In genomic region chr5:101679816-101680215, GRCh38 we compare ENCODE assay signal across 18 cellular contexts.
DNase-seq lines count a peak whose midpoint lies in the region; ATAC-seq, FAIRE-seq and TF ChIP-seq lines count a peak whose summit lies in the region.
"Had no signal": no experiment of that assay in that cellular context is flagged by ENCODE, and none has a peak within 500 bp of the region (broad histone marks: within the 10 kb centered on the region; RNA-seq: fewer than 3 reads in every experiment).

No MANE protein-coding gene starts in this region.

- no peak overlapping the region for H2BK15ac ChIP-seq in mesenchymal stem cell (ENCODE audit: low read depth, poor library complexity, severe bottlenecking)

- peaks cover 3% of the 10 kb centered on the region for H3K4me1 ChIP-seq in astrocyte (ENCODE audit: insufficient read depth, low read length)
- peaks cover 2% of the 10 kb centered on the region for H3K4me1 ChIP-seq in mesenchymal stem cell (ENCODE audit: control insufficient read depth, insufficient read depth, low read depth, low read length)
- H3K4me1 ChIP-seq: gastroesophageal sphincter, right atrium auricular region had no signal

- DNase-seq in EH (ENCODE audit: low read depth) (peak; percentile 5), NCI-H446 treated with DMSO at 0.1 percent for 48 hours (lab: John Stamatoyannopoulos, UW) (peak; percentile 44), astrocyte (ENCODE audit: low read depth) (peak; percentile 28), mesenchymal stem cell (peak; percentile 1), kidney tubule cell (ENCODE audit: low spot score) (no peak), globus pallidus (ENCODE audit: low spot score) (no peak), NCI-H1105 (lab: John Stamatoyannopoulos, UW) (no peak)
- DNase-seq: activated CD8-positive, alpha-beta T cell treated with anti-CD3 and anti-CD28 coated beads, Interleukin-2, amount 10 ng/mL, durations not matched to agents 7 days and 5 days; anterior cingulate cortex; Calu3; NCI-H1048; thyroid gland; WERI-Rb-1 had no signal

- WGBS in mesenchymal stem cell, result 87% methylated on average over 2 of the region's 2 CpGs

- H3K9ac ChIP-seq in astrocyte (ENCODE audit: low read length) (no peak overlapping the region), mesenchymal stem cell (ENCODE audit: low read length) (no peak overlapping the region)

- ATAC-seq in HG03045 (IDR thresholded peaks at IDR 0.05; ENCODE audit: unreplicated experiment), result no peak
- ATAC-seq: activated CD8-positive, alpha-beta T cell treated with anti-CD3 and anti-CD28 coated beads, Interleukin-2, amount 10 ng/mL, durations not matched to agents 7 days and 5 days; gastroesophageal sphincter had no signal

- H3K79me1 ChIP-seq in mesenchymal stem cell (replicated peaks; ENCODE audit: low read length, poor library complexity, severe bottlenecking), result no peaks in the 10 kb centered on the region

- H3K27me3 ChIP-seq in astrocyte (ENCODE audit: insufficient read depth, low read length) (no peaks in the 10 kb centered on the region), mesenchymal stem cell (ENCODE audit: control insufficient read depth in 1 of 2, insufficient read depth in 1 of 2, low read length in 2 of 2) (no peaks in the 10 kb centered on the region)
- H3K27me3 ChIP-seq: gastroesophageal sphincter, right atrium auricular region, thyroid gland had no signal

- H3K9me3 Mint-ChIP-seq in astrocyte (ENCODE audit: unreplicated experiment), result no peaks in the 10 kb centered on the region
- H3K9me3 Mint-ChIP-seq: neural crest cell had no signal

- no peak overlapping the region for H3K18ac ChIP-seq in mesenchymal stem cell (ENCODE audit: low read depth in 1 of 2, low read length in 2 of 2)

- H3K14ac ChIP-seq in mesenchymal stem cell (ENCODE audit: low read length in 2 of 2), result no peak overlapping the region

- no peak overlapping the region for H2BK12ac ChIP-seq in mesenchymal stem cell (ENCODE audit: low read length in 2 of 2)

- FAIRE-seq in astrocyte (lab: Jason Lieb, UNC), result no peak
- FAIRE-seq: GM18507 had no signal

- no peak overlapping the region for H3K4ac ChIP-seq in mesenchymal stem cell (ENCODE audit: low read depth in 1 of 2, low read length in 2 of 2)

- no peak overlapping the region for H2AFZ ChIP-seq in astrocyte (ENCODE audit: low read depth, low read length)
- no peak overlapping the region for H2AFZ ChIP-seq in mesenchymal stem cell (ENCODE audit: low read depth, low read length)

- H3K4me3 ChIP-seq in astrocyte (ENCODE audit: insufficient read depth, low read depth, low read length), result no peak overlapping the region
- no peak overlapping the region for H3K4me3 ChIP-seq in mesenchymal stem cell (ENCODE audit: insufficient read depth in 1 of 2, low read depth in 1 of 2, low read length in 2 of 2)
- H3K4me3 ChIP-seq: gastroesophageal sphincter, right atrium auricular region, thyroid gland had no signal

- H3K36me3 ChIP-seq in astrocyte (ENCODE audit: insufficient read depth, low read length) (no peaks in the 10 kb centered on the region), mesenchymal stem cell (ENCODE audit: control insufficient read depth in 1 of 2, insufficient read depth in 2 of 2, low read depth in 1 of 2, low read length in 2 of 2) (no peaks in the 10 kb centered on the region)
- H3K36me3 ChIP-seq: gastroesophageal sphincter, right atrium auricular region, thyroid gland, WERI-Rb-1 had no signal

- H3K23ac ChIP-seq in mesenchymal stem cell (ENCODE audit: low read length in 2 of 2), result no peak overlapping the region

- H4K20me1 ChIP-seq in astrocyte (ENCODE audit: insufficient read depth, low read length), result no peaks in the 10 kb centered on the region

- no peaks in the 10 kb centered on the region for H3K79me2 ChIP-seq in astrocyte (ENCODE audit: insufficient read depth, low read length)

- H3K4me2 ChIP-seq in astrocyte (ENCODE audit: low read length) (no peak overlapping the region), mesenchymal stem cell (ENCODE audit: low read length, poor library complexity, severe bottlenecking) (no peak overlapping the region)

- no peak for TF ChIP-seq CTCF in astrocyte (IDR thresholded peaks at IDR 0.05; ENCODE audit: insufficient read depth, low read depth, low read length)

- H4K8ac ChIP-seq in mesenchymal stem cell (ENCODE audit: low read length), result no peak overlapping the region

- no peak overlapping the region for H2AK5ac ChIP-seq in mesenchymal stem cell (ENCODE audit: low read length, severe bottlenecking)

- H3K27ac ChIP-seq in astrocyte (ENCODE audit: low read depth, low read length) (no peak overlapping the region), mesenchymal stem cell (ENCODE audit: low read length, poor library complexity, severe bottlenecking) (no peak overlapping the region)
- H3K27ac ChIP-seq: gastroesophageal sphincter, right atrium auricular region, thyroid gland, WERI-Rb-1 had no signal

- no peak overlapping the region for H3K4me3 Mint-ChIP-seq in astrocyte (ENCODE audit: unreplicated experiment)
- H3K4me3 Mint-ChIP-seq: activated CD8-positive, alpha-beta T cell treated with anti-CD3 and anti-CD28 coated beads, Interleukin-2, amount 10 ng/mL, durations not matched to agents 7 days and 5 days; neural crest cell had no signal

- H2BK120ac ChIP-seq in mesenchymal stem cell (ENCODE audit: low read depth, low read length), result no peak overlapping the region

- no peak overlapping the region for H4K91ac ChIP-seq in mesenchymal stem cell (ENCODE audit: low read length)

- no peaks in the 10 kb centered on the region for H3K36me3 Mint-ChIP-seq in astrocyte (ENCODE audit: low read depth, unreplicated experiment)

- H2BK5ac ChIP-seq in mesenchymal stem cell (ENCODE audit: low read depth, low read length, poor library complexity, severe bottlenecking), result no peak overlapping the region

- H3K4me1 Mint-ChIP-seq in astrocyte (ENCODE audit: low read depth, unreplicated experiment), result peaks cover 2% of the 10 kb centered on the region
- H3K4me1 Mint-ChIP-seq: neural crest cell had no signal

- H3K9me3 ChIP-seq in astrocyte (ENCODE audit: insufficient read depth, low read depth, low read length) (no peaks in the 10 kb centered on the region), mesenchymal stem cell (ENCODE audit: control insufficient read depth, low read length) (no peaks in the 10 kb centered on the region)
- H3K9me3 ChIP-seq: gastroesophageal sphincter, right atrium auricular region, thyroid gland had no signal

- H3K27me3 Mint-ChIP-seq in astrocyte (ENCODE audit: low read depth, unreplicated experiment), result no peaks in the 10 kb centered on the region

- no peak overlapping the region for H3K27ac Mint-ChIP-seq in astrocyte (ENCODE audit: unreplicated experiment)
- H3K27ac Mint-ChIP-seq: activated CD8-positive, alpha-beta T cell treated with anti-CD3 and anti-CD28 coated beads, Interleukin-2, amount 10 ng/mL, durations not matched to agents 7 days and 5 days had no signal

Comparison
In these comparisons a context has a peak if more than half of its experiments do, and no peak if none do; other contexts are left out.
1. DNase-seq: peak in EH (single experiment), NCI-H446 treated with DMSO at 0.1 percent for 48 hours (single experiment), astrocyte (single experiment) and mesenchymal stem cell (single experiment); none in kidney tubule cell (single experiment), globus pallidus (single experiment) and NCI-H1105 (single experiment).